ENCODE assay signal across 33 cellular contexts in genomic region chrX:96569034-96569433, GRCh38.
"Had no signal": no experiment of that assay in that cellular context is flagged by ENCODE, and none has a peak within 500 bp of the region (broad histone marks: within the 10 kb centered on the region; RNA-seq: fewer than 3 reads in every experiment).

No MANE protein-coding gene starts in this region.

- H3K4me1 ChIP-seq: adrenal gland, body of pancreas, breast epithelium had no signal

- FAIRE-seq: TTC549 had no signal

- H3K36me3 ChIP-seq: adrenal gland, brain microvascular endothelial cell, breast epithelium had no signal

- H3K27me3 ChIP-seq: adrenal gland, body of pancreas, brain microvascular endothelial cell had no signal

- H3K27ac ChIP-seq: adrenal gland, body of pancreas, brain microvascular endothelial cell, breast epithelium, VCaP had no signal

- ATAC-seq: activated CD8-positive, alpha-beta T cell treated with anti-CD3 and anti-CD28 coated beads for 36 hours; activated naive CD4-positive, alpha-beta T cell treated with anti-CD3 and anti-CD28 coated beads, Interleukin-2, amount 50 U/mL, for 72 hours; activated T-cell treated with anti-CD3 and anti-CD28 coated beads, Interleukin-2, amount 50 U/mL, for 4 hours; activated T-cell treated with anti-CD3 and anti-CD28 coated beads, Interleukin-2, amount 50 U/mL, for 72 hours; activated T-helper 17 cell treated with anti-CD3 and anti-CD28 coated beads, Interleukin-2, amount 50 U/mL, for 72 hours; body of pancreas; T-cell; T-helper 17 cell had no signal

- H3K9me3 ChIP-seq: adrenal gland, body of pancreas, breast epithelium had no signal

- DNase-seq: activated B cell treated with CpG ODN at 0.5 μM for 24 hours; activated CD4-positive, alpha-beta memory T cell treated with anti-CD3 and anti-CD28 coated beads for 36 hours; activated CD4-positive, alpha-beta T cell treated with anti-CD3 and anti-CD28 coated beads for 4 hours; activated CD4-positive, alpha-beta T cell treated with anti-CD3 and anti-CD28 coated beads, Interleukin-2, amount 10 ng/mL, durations not matched to agents 24 days and 14 days; activated CD4-positive, alpha-beta T cell treated with anti-CD3 and anti-CD28 coated beads, Interleukin-2, amount 50 U/mL, for 1 hour; activated CD4-positive, alpha-beta T cell treated with anti-CD3 and anti-CD28 coated beads, Interleukin-2, amount 50 U/mL, for 4 hours; activated CD4-positive, CD25-positive, alpha-beta regulatory T cell treated with anti-CD3 and anti-CD28 coated beads, Interleukin-2, amount 50 U/mL, for 72 hours; activated CD8-positive, alpha-beta memory T cell treated with anti-CD3 and anti-CD28 coated beads, Interleukin-2, amount 50 U/mL, for 4 hours; activated CD8-positive, alpha-beta T cell treated with anti-CD3 and anti-CD28 coated beads for 36 hours; activated effector memory CD4-positive, alpha-beta T cell treated with anti-CD3 and anti-CD28 coated beads, Interleukin-2, amount 50 U/mL, for 16 hours; activated gamma-delta T cell treated with Interleukin-2 at 50 U/mL for 16 hours; activated naive CD4-positive, alpha-beta T cell; activated naive CD4-positive, alpha-beta T cell treated with anti-CD3 and anti-CD28 coated beads for 36 hours; activated naive CD4-positive, alpha-beta T cell treated with anti-CD3 and anti-CD28 coated beads, Interleukin-2, amount 50 U/mL, for 16 hours; activated naive CD8-positive, alpha-beta T cell treated with anti-CD3 and anti-CD28 coated beads for 36 hours; activated T-cell treated with anti-CD3 and anti-CD28 coated beads for 4 hours; activated T-cell treated with anti-CD3 and anti-CD28 coated beads, Interleukin-2, amount 50 U/mL, for 1 hour; activated T-cell treated with anti-CD3 and anti-CD28 coated beads, Interleukin-2, amount 50 U/mL, for 4 hours; activated T-cell treated with anti-CD3 and anti-CD28 coated beads, Interleukin-2, amount 50 U/mL, for 72 hours; adrenal gland; amniotic stem cell; aorta; body of pancreas; brain microvascular endothelial cell; central memory CD4-positive, alpha-beta T cell; T-cell; T-helper 17 cell; T1000 had no signal

- H3K4me3 ChIP-seq: adrenal gland, body of pancreas, breast epithelium had no signal
